21 cellular contexts compared by ENCODE assay signal in genomic region chr3:59503441-59503840, GRCh38.
"Had no signal": no experiment of that assay in that cellular context is flagged by ENCODE, and none has a peak within 500 bp of the region (broad histone marks: within the 10 kb centered on the region; RNA-seq: fewer than 3 reads in every experiment).

No MANE protein-coding gene starts in this region.

- H3K36me3 ChIP-seq: Peyer's patch, SJCRH30 had no signal

- DNase-seq: activated CD4-positive, alpha-beta T cell treated with anti-CD3 and anti-CD28 coated beads, Interleukin-2, amount 10 ng/mL, durations not matched to agents 7 days and 5 days; activated CD4-positive, CD25-positive, alpha-beta regulatory T cell treated with anti-CD3 and anti-CD28 coated beads, Interleukin-2, amount 50 U/mL, for 72 hours; activated gamma-delta T cell treated with Interleukin-2 at 50 U/mL for 16 hours; activated naive CD4-positive, alpha-beta T cell treated with anti-CD3 and anti-CD28 coated beads, Interleukin-2, amount 10 ng/mL, durations not matched to agents 7 days and 5 days; cerebellar nuclear complex; Kasumi-1; NCI-H1048; NCI-H146; NCI-H187 treated with DMSO at 0.1 percent for 48 hours; NCI-H2081 treated with DMSO at 0.1 percent for 48 hours; NCI-H446; NCI-H524; Peyer's patch; Right ventricle myocardium superior; SJCRH30; T-helper 17 cell; T-helper 9 cell had no signal

- H3K9me3 ChIP-seq: SJCRH30 had no signal

- H3K4me3 Mint-ChIP-seq: activated CD4-positive, alpha-beta T cell treated with anti-CD3 and anti-CD28 coated beads, Interleukin-2, amount 10 ng/mL, durations not matched to agents 7 days and 5 days; activated CD8-positive, alpha-beta T cell treated with anti-CD3 and anti-CD28 coated beads for 36 hours; activated naive CD4-positive, alpha-beta T cell treated with anti-CD3 and anti-CD28 coated beads, Interleukin-2, amount 10 ng/mL, durations not matched to agents 7 days and 5 days; activated naive CD8-positive, alpha-beta T cell treated with anti-CD3 and anti-CD28 coated beads for 36 hours; T-helper 17 cell; WTC11 had no signal

- H3K4me3 ChIP-seq: Peyer's patch, SJCRH30 had no signal

- H3K27me3 ChIP-seq: Peyer's patch, SJCRH30 had no signal

- H3K36me3 Mint-ChIP-seq: WTC11 had no signal

- H3K27ac ChIP-seq: Peyer's patch, RWPE1, SJCRH30 had no signal

- H3K27ac Mint-ChIP-seq: activated CD4-positive, alpha-beta T cell treated with anti-CD3 and anti-CD28 coated beads, Interleukin-2, amount 10 ng/mL, durations not matched to agents 7 days and 5 days; activated CD8-positive, alpha-beta T cell treated with anti-CD3 and anti-CD28 coated beads for 36 hours; activated naive CD4-positive, alpha-beta T cell treated with anti-CD3 and anti-CD28 coated beads, Interleukin-2, amount 10 ng/mL, durations not matched to agents 7 days and 5 days; activated naive CD8-positive, alpha-beta T cell treated with anti-CD3 and anti-CD28 coated beads for 36 hours; T-helper 17 cell; WTC11 had no signal

- H3K27me3 Mint-ChIP-seq: activated CD4-positive, alpha-beta T cell treated with anti-CD3 and anti-CD28 coated beads, Interleukin-2, amount 10 ng/mL, durations not matched to agents 7 days and 5 days; activated CD8-positive, alpha-beta T cell treated with anti-CD3 and anti-CD28 coated beads for 36 hours; activated naive CD4-positive, alpha-beta T cell treated with anti-CD3 and anti-CD28 coated beads, Interleukin-2, amount 10 ng/mL, durations not matched to agents 7 days and 5 days had no signal

- H3K4me1 ChIP-seq: Peyer's patch, SJCRH30 had no signal

- H3K4me1 Mint-ChIP-seq: activated naive CD4-positive, alpha-beta T cell treated with anti-CD3 and anti-CD28 coated beads, Interleukin-2, amount 10 ng/mL, durations not matched to agents 7 days and 5 days; activated naive CD8-positive, alpha-beta T cell treated with anti-CD3 and anti-CD28 coated beads for 36 hours; T-helper 17 cell had no signal

- ATAC-seq: WTC11 had no signal
